ENCODE assay signal across 8 cellular contexts in genomic region chr1:92749024-92749634, GRCh38. TPM values are rescaled to one million over a fixed set of nuclear protein-coding genes. Genes with fewer than 3 reads are reported as not detected.
DNase-seq lines count a peak whose midpoint lies in the region; TF ChIP-seq lines count a peak whose summit lies in the region.

No MANE protein-coding gene starts in this region.

- intact Hi-C loops in adrenal gland (cut with DNase I) = no loop called here
- intact Hi-C loops in posterior vena cava (cut with DNase I) = no loop called here

- H3K9ac ChIP-seq in NT2/D1 (ENCODE audit: insufficient read length, low read depth) = no peak overlapping the region

- H3K79me2 ChIP-seq in hepatocyte = peaks cover 90% of the 10 kb centered on the region

- H3K4me3 ChIP-seq in AG10803 (ENCODE audit: low read length) = no peak overlapping the region
- H3K4me3 ChIP-seq in NT2/D1 (ENCODE audit: insufficient read length, low read depth) = no peak overlapping the region
- H3K4me3 ChIP-seq in adrenal gland = no peak overlapping the region
- H3K4me3 ChIP-seq in hepatocyte = no peak overlapping the region

- TF ChIP-seq POLR2A in adrenal gland (IDR thresholded peaks at IDR 0.05) = no peak

- DNase-seq in AG10803 (ENCODE audit: low read depth) (peak; percentile 78), GM13976 (ENCODE audit: low spot score) (peak; percentile 69), HT-29 (ENCODE audit: low spot score) (peak; percentile 74), NT2/D1 (ENCODE audit: low read depth, low spot score) (peak; percentile 13), adrenal gland (peak in 5 of 7 donors; percentile 36 to 55 (median 48)), hepatocyte (ENCODE audit: low spot score) (peak; percentile 61), posterior vena cava (ENCODE audit: low spot score) (no peak)
- peak; percentile 22 to 24 for DNase-seq in stimulated activated CD4-positive, alpha-beta T cell treated with anti-CD3 and anti-CD28 coated beads, Interleukin-2, amount 100 ng/mL, for 24 hours

- no peaks in the 10 kb centered on the region for H3K9me2 ChIP-seq in hepatocyte (replicated peaks; ENCODE audit: insufficient read depth)

- H3K4me1 ChIP-seq in NT2/D1 (ENCODE audit: insufficient read depth, insufficient read length) = no peaks in the 10 kb centered on the region
- H3K4me1 ChIP-seq in adrenal gland (replicated peaks in 1 of 2) = peaks cover 10 to 14% of the 10 kb centered on the region in 2 donors
- no peaks in the 10 kb centered on the region for H3K4me1 ChIP-seq in hepatocyte (ENCODE audit: insufficient read depth)

- H3K36me3 ChIP-seq in NT2/D1 (ENCODE audit: insufficient read depth, insufficient read length, low read length) (no peaks in the 10 kb centered on the region), adrenal gland (replicated peaks in 1 of 2) (no peaks in the 10 kb centered on the region), hepatocyte (replicated peaks; ENCODE audit: insufficient read depth, low read depth) (no peaks in the 10 kb centered on the region)

- H3K9me3 ChIP-seq in NT2/D1 (ENCODE audit: insufficient read depth, low read length) = no peaks in the 10 kb centered on the region
- H3K9me3 ChIP-seq in adrenal gland (replicated peaks in 1 of 3) = no peaks in the 10 kb centered on the region
- H3K9me3 ChIP-seq in hepatocyte (ENCODE audit: low read depth) = no peaks in the 10 kb centered on the region

- no peak overlapping the region for H2AFZ ChIP-seq in hepatocyte

- 75 to 100% (median 100%) methylated on average over 1 of the region's 1 CpG; no CpG with 5 or more reads in 1 of the 4 donors for WGBS in adrenal gland, 4 donors
- WGBS in hepatocyte (ENCODE audit: low lambda C conversion rate, missing lambda C conversion rate) = 100% methylated on average over 1 of the region's 1 CpG

- in situ Hi-C loops in GM13976 (cut with MboI; ENCODE audit: low sequenced_read_pairs, unreplicated experiment) = no loop called here

- H3K27ac ChIP-seq in adrenal gland = no peak overlapping the region
- no peak overlapping the region for H3K27ac ChIP-seq in hepatocyte

- no peak overlapping the region for H3K4me2 ChIP-seq in hepatocyte

- peaks cover 8% of the 10 kb centered on the region for H4K20me1 ChIP-seq in hepatocyte (ENCODE audit: insufficient read depth, poor library complexity, severe bottlenecking)

- no peaks in the 10 kb centered on the region for H3K27me3 ChIP-seq in NT2/D1 (ENCODE audit: insufficient read depth, insufficient read length)
- no peaks in the 10 kb centered on the region for H3K27me3 ChIP-seq in adrenal gland
- no peaks in the 10 kb centered on the region for H3K27me3 ChIP-seq in hepatocyte

- TF ChIP-seq CTCF in AG10803 (conservative IDR thresholded peaks at IDR 0.05; ENCODE audit: low read length) (peak; percentile 89), GM13976 (IDR thresholded peaks at IDR 0.05; ENCODE audit: borderline replicate concordance, control extremely low read depth, extremely low read depth, insufficient read depth, missing control alignments) (peak; percentile 52), adrenal gland (IDR thresholded peaks at IDR 0.05) (peak; percentile 41 to 65 (median 60)), hepatocyte (IDR thresholded peaks at IDR 0.05; ENCODE audit: poor library complexity) (peak; percentile 52)

RNA-seq across cellular contexts. Expression of gene EVI5, which starts 35.8 kb away (rescaled TPM):
- total RNA-seq in HT-29 (2014; rRNA removed; shearing (Covaris generic)) = 17.1 and 19.5 TPM in 2 replicates
- 10 to 100 TPM; 33.0 to 63.1 (median 47.5) TPM for total RNA-seq in adrenal gland
- polyA plus RNA-seq in adrenal gland = 10 to 100 TPM in 1 of 3 donors, 1 to 10 TPM in 2; 3.6 to 16.4 (median 8.8) TPM
- 25.2 and 29.0 TPM in 2 replicates for total RNA-seq in hepatocyte
- 24.9 and 28.9 TPM in 2 replicates for polyA plus RNA-seq in hepatocyte
- 10 to 100 TPM; 47.4 to 54.3 TPM for total RNA-seq in posterior vena cava
